1 cellular context compared by ENCODE assay signal in genomic region chr17:49051269-49051668, GRCh38.
TF ChIP-seq lines count a peak whose summit lies in the region.

No MANE protein-coding gene starts in this region.

TF ChIP-seq in SK-N-SH treated with all-trans-retinoic acid at 6 μM for 48 hours, 23 proteins besides CTCF, POLR2A, EP300 and RAD21 (continued from another document):
- TF ChIP-seq POU6F1 (CRISPR knock-in tag; IDR thresholded peaks at IDR 0.05; ENCODE audit: borderline replicate concordance, low read depth) (no peak), ZNF70 (CRISPR knock-in tag; IDR thresholded peaks at IDR 0.05) (no peak), CSDC2 (CRISPR knock-in tag; IDR thresholded peaks at IDR 0.05) (no peak), PPARA (CRISPR knock-in tag; IDR thresholded peaks at IDR 0.05; ENCODE audit: borderline replicate concordance) (no peak), TOX (CRISPR knock-in tag; IDR thresholded peaks at IDR 0.05; ENCODE audit: borderline replicate concordance) (no peak), ZNF565 (CRISPR knock-in tag; conservative IDR thresholded peaks at IDR 0.05; ENCODE audit: low read depth) (no peak), BACH2 (CRISPR knock-in tag; IDR thresholded peaks at IDR 0.05; ENCODE audit: borderline replicate concordance) (no peak), SNAI2 (CRISPR knock-in tag; IDR thresholded peaks at IDR 0.05) (no peak), OSR1 (CRISPR knock-in tag; IDR thresholded peaks at IDR 0.05) (no peak), ZFP3 (CRISPR knock-in tag; IDR thresholded peaks at IDR 0.05) (no peak), CSRNP3 (CRISPR knock-in tag; IDR thresholded peaks at IDR 0.05) (no peak)
